ENCODE assay signal across 21 cellular contexts in the genomic region with DNA sequence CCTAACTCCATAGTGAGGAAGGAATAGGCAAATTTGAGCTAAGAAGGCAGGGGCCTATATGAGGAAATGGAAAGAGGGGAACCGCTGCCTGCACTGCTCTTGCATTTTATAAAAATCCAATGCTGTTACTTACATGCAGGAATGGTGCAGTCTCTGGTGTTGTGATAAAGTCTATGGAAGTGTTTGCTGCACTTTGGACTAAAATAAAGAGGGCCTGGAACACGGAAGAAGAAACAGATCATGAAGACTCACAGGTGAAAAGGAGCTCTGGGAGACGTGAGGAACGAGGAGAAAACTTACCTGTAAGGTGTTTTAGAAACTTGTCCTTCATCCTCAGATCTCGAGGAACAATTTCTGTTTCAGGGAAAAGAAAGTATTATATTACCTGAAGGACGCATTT. TPM values are rescaled to one million over a fixed set of nuclear protein-coding genes. Genes with fewer than 3 reads are reported as not detected.
A peak's percentile ranks its signal among the peaks of the same experiment; 100 is the strongest.
DNase-seq lines count a peak whose midpoint lies in the region; ATAC-seq, FAIRE-seq and TF ChIP-seq lines count a peak whose summit lies in the region.
"Had no signal": no experiment of that assay in that cellular context is flagged by ENCODE, and none has a peak within 500 bp of the region (broad histone marks: within the 10 kb centered on the region; RNA-seq: fewer than 3 reads in every experiment).

No MANE protein-coding gene starts in this region.

- no peaks in the 10 kb centered on the region for H3K9me3 ChIP-seq in small intestine (ENCODE audit: control insufficient read depth, low read depth)
- H3K9me3 ChIP-seq: esophagus muscularis mucosa, tibial artery had no signal

- no peaks in the 10 kb centered on the region for H3K4me1 Mint-ChIP-seq in T-helper 1 cell treated with Interleukin-12 subunit alpha and Interleukin-12 subunit beta and Interleukin-4 antibody, amounts not matched to agents 30 μg/mL and 1 μg/mL, for 36 hours (ENCODE audit: low read depth)

- DNase-seq in T-helper 1 cell (no peak), epithelial cell of proximal tubule (ENCODE audit: low read depth) (no peak), small intestine (peak; percentile 75), Right ventricle myocardium inferior (ENCODE audit: missing footprints) (no peak), substantia nigra (lab: John Stamatoyannopoulos, UW) (no peak)
- DNase-seq: activated CD4-positive, alpha-beta T cell treated with anti-CD3 and anti-CD28 coated beads, Interleukin-2, amount 50 U/mL, for 4 hours; DMS153; dorsolateral prefrontal cortex; GOT3; naive thymus-derived CD4-positive, alpha-beta T cell; NCI-H187 treated with DMSO at 0.1 percent for 48 hours; NCI-H446; stimulated activated CD4-positive, alpha-beta T cell treated with anti-CD3 and anti-CD28 coated beads, Interleukin-12 subunit alpha, Interleukin-12 subunit beta, amount 100 ng/mL, for 4 hours; tibial artery had no signal

- H3K27me3 ChIP-seq in small intestine (ENCODE audit: control insufficient read depth in 2 of 2, insufficient read depth in 2 of 2, low read length in 2 of 2) = peaks cover 0 to 7% of the 10 kb centered on the region in 2 donors

- WGBS in small intestine, 3 donors = 22 to 68% (median 42%) methylated on average over 6 of the region's 6 CpGs

- TF ChIP-seq CTCF in epithelial cell of proximal tubule (conservative IDR thresholded peaks at IDR 0.05; ENCODE audit: low read depth, low read length) = no peak

- ATAC-seq in Right ventricle myocardium inferior = no peak
- ATAC-seq: naive thymus-derived CD4-positive, alpha-beta T cell; stimulated activated effector memory CD8-positive, alpha-beta T cell treated with anti-CD3 and anti-CD28 coated beads, Interleukin-12 subunit alpha, Interleukin-12 subunit beta, amount 100 ng/mL, for 72 hours had no signal

- H3K9me3 Mint-ChIP-seq in T-helper 1 cell treated with Interleukin-12 subunit alpha and Interleukin-12 subunit beta and Interleukin-4 antibody, amounts not matched to agents 30 μg/mL and 1 μg/mL, for 36 hours = no peaks in the 10 kb centered on the region
- H3K9me3 Mint-ChIP-seq: activated naive CD4-positive, alpha-beta T cell treated with anti-CD3 and anti-CD28 coated beads, Interleukin-2, amount 50 U/mL, for 24 hours; naive thymus-derived CD4-positive, alpha-beta T cell; stimulated activated effector memory CD8-positive, alpha-beta T cell treated with anti-CD3 and anti-CD28 coated beads, Interleukin-12 subunit alpha, Interleukin-12 subunit beta, amount 100 ng/mL, for 72 hours had no signal

- peaks cover 2 to 3% of the 10 kb centered on the region in 2 donors for H3K4me1 ChIP-seq in small intestine (ENCODE audit: control insufficient read depth in 2 of 2, insufficient read depth in 1 of 2, low read depth in 1 of 2, low read length in 1 of 2)

- H3K27ac Mint-ChIP-seq in T-helper 1 cell treated with Interleukin-12 subunit alpha and Interleukin-12 subunit beta and Interleukin-4 antibody, amounts not matched to agents 30 μg/mL and 1 μg/mL, for 36 hours = no peak overlapping the region
- H3K27ac Mint-ChIP-seq: activated naive CD4-positive, alpha-beta T cell treated with anti-CD3 and anti-CD28 coated beads, Interleukin-2, amount 50 U/mL, for 24 hours; naive thymus-derived CD4-positive, alpha-beta T cell; stimulated activated effector memory CD8-positive, alpha-beta T cell treated with anti-CD3 and anti-CD28 coated beads, Interleukin-12 subunit alpha, Interleukin-12 subunit beta, amount 100 ng/mL, for 72 hours had no signal

- peaks cover 40% of the 10 kb centered on the region for H3K27me3 Mint-ChIP-seq in T-helper 1 cell treated with Interleukin-12 subunit alpha and Interleukin-12 subunit beta and Interleukin-4 antibody, amounts not matched to agents 30 μg/mL and 1 μg/mL, for 36 hours (ENCODE audit: low read depth)

- no peak overlapping the region for H3K27ac ChIP-seq in small intestine (ENCODE audit: low read depth in 1 of 2, low read length in 1 of 2)
- no peak overlapping the region for H3K27ac ChIP-seq in substantia nigra (ENCODE audit: low read depth, low read length, poor library complexity, severe bottlenecking)
- H3K27ac ChIP-seq: 22Rv1, dorsolateral prefrontal cortex, esophagus muscularis mucosa had no signal

- FAIRE-seq in small intestine (lab: Jason Lieb, UNC) = no peak

- H3K4me3 ChIP-seq in epithelial cell of proximal tubule (ENCODE audit: low read depth, low read length) (peak overlapping the region; percentile 0), small intestine (ENCODE audit: low read depth in 1 of 2, low read length in 2 of 2) (peak overlapping the region in 1 of 2 donors; percentile 77)

- H3K36me3 Mint-ChIP-seq in T-helper 1 cell treated with Interleukin-12 subunit alpha and Interleukin-12 subunit beta and Interleukin-4 antibody, amounts not matched to agents 30 μg/mL and 1 μg/mL, for 36 hours (ENCODE audit: low read depth) = peaks cover 2% of the 10 kb centered on the region

- peak overlapping the region; percentile 1 for H3K4me3 Mint-ChIP-seq in T-helper 1 cell treated with Interleukin-12 subunit alpha and Interleukin-12 subunit beta and Interleukin-4 antibody, amounts not matched to agents 30 μg/mL and 1 μg/mL, for 36 hours
- H3K4me3 Mint-ChIP-seq: stimulated activated effector memory CD8-positive, alpha-beta T cell treated with anti-CD3 and anti-CD28 coated beads, Interleukin-12 subunit alpha, Interleukin-12 subunit beta, amount 100 ng/mL, for 72 hours had no signal

- intact Hi-C loops in Right ventricle myocardium inferior (cut with DNase I) = no loop called here

- peaks cover 3% of the 10 kb centered on the region in 2 donors for H3K36me3 ChIP-seq in small intestine (ENCODE audit: control insufficient read depth in 2 of 2, insufficient read depth in 2 of 2, low read length in 2 of 2)

RNA-seq across cellular contexts. Expression of gene ALKAL2, which starts 1.9 kb away (rescaled TPM):
- total RNA-seq in epithelial cell of proximal tubule = 0.12 and 0.36 TPM in 2 replicates
- polyA plus RNA-seq in small intestine = 1 to 10 TPM in 2 of 3 donors, under 1 TPM in 1; 0.45 to 3.5 (median 2.5) TPM
- total RNA-seq in Right ventricle myocardium inferior = 0.62 TPM
- total RNA-seq: RPMI7951 had no signal
- polyA plus RNA-seq: BJ had no signal

RNA-seq across cellular contexts. Expression of gene ACP1, which starts 21.2 kb away (rescaled TPM):
- total RNA-seq in epithelial cell of proximal tubule = 100 and 111 TPM in 2 replicates
- 100 to 1,000 TPM in 2 of 3 donors, 10 to 100 TPM in 1; 99.7 to 105 (median 102) TPM for polyA plus RNA-seq in small intestine
- total RNA-seq in Right ventricle myocardium inferior = 79.2 TPM

RNA-seq across cellular contexts. Expression of gene SH3YL1, which starts 22.2 kb away (rescaled TPM):
- total RNA-seq in epithelial cell of proximal tubule (16.6 and 24.8 TPM in 2 replicates), Right ventricle myocardium inferior (11.1 TPM)
- 100 to 1,000 TPM in 2 of 3 donors, 10 to 100 TPM in 1; 75.5 to 111 (median 103) TPM for polyA plus RNA-seq in small intestine
